15 cellular contexts compared by ENCODE assay signal in the genomic region with DNA sequence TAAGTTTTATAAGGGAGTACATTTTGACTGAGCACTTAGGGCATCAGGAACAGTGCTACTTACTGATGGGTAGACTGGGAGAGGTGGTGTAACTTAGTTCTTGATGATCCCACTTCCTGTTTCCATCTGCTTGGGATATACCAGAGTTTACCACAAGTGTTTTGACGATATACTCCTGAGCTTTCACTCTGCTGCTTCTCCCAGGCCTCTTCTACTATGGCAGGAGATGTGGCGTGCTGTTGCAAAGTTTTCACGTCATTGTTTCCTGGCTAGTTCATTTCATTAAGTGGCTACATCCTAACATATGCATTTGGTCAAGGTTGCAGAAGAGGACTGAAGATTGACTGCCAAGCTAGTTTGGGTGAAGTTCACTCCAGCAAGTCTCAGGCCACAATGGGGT. TPM values are rescaled to one million over a fixed set of nuclear protein-coding genes. Genes with fewer than 3 reads are reported as not detected.
"Had no signal": no experiment of that assay in that cellular context is flagged by ENCODE, and none has a peak within 500 bp of the region (broad histone marks: within the 10 kb centered on the region; RNA-seq: fewer than 3 reads in every experiment).

No MANE protein-coding gene starts in this region.

- H3K27ac ChIP-seq: lower lobe of right lung, spleen had no signal

- H3K9me3 ChIP-seq: gastrocnemius medialis, heart right ventricle, lower lobe of right lung, sigmoid colon, spleen had no signal

- H3K4me3 ChIP-seq: gastrocnemius medialis, heart right ventricle, lower lobe of right lung, sigmoid colon, spleen had no signal

- H3K27me3 ChIP-seq: gastrocnemius medialis, heart right ventricle, sigmoid colon, spleen had no signal

- DNase-seq: activated CD4-positive, alpha-beta T cell treated with anti-CD3 and anti-CD28 coated beads for 1 hour; activated CD4-positive, alpha-beta T cell treated with anti-CD3 and anti-CD28 coated beads, Interleukin-2, amount 50 U/mL, for 4 hours; activated naive CD4-positive, alpha-beta T cell treated with Interleukin-2 at 50 U/mL for 16 hours; aorta; cerebellar nuclear complex; effector memory CD8-positive, alpha-beta T cell; gastrocnemius medialis; heart right ventricle; left cardiac atrium; lower lobe of right lung; sigmoid colon; spleen; T1000 had no signal

- ATAC-seq: activated T-helper 17 cell treated with anti-CD3 and anti-CD28 coated beads, Interleukin-2, amount 50 U/mL, for 72 hours; effector memory CD8-positive, alpha-beta T cell; gastrocnemius medialis; heart right ventricle; left cardiac atrium; lower lobe of right lung had no signal

RNA-seq across cellular contexts. Expression of gene LAMC2, which starts 41.3 kb away (rescaled TPM):
- total RNA-seq: neural crest cell had no signal
